11 cellular contexts compared by ENCODE assay signal in the genomic region with DNA sequence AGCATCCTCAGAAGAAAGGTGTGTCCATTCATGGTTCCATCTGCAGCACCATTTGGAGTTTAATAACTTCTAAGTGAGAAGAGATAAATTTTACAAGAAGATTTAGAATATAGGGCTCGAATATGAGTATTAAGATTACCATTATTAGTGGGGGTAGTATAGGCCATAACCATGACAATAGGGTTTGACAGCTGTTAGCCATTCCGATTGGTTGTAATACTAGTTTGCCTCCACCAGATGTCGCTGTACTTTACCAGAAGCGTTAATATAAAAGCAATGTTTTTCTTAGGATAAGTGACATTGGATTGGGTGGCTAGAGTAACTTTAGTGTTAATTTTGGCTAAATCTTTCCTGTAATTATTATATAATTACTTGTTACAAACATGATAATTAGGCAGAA.
DNase-seq lines count a peak whose midpoint lies in the region; ATAC-seq and TF ChIP-seq lines count a peak whose summit lies in the region.
"Had no signal": no experiment of that assay in that cellular context is flagged by ENCODE, and none has a peak within 500 bp of the region (broad histone marks: within the 10 kb centered on the region; RNA-seq: fewer than 3 reads in every experiment).

No MANE protein-coding gene starts in this region.

- CTCF ChIA-PET in AG04449 (lab: Yijun Ruan, JAX): no interaction called here
- CTCF ChIA-PET in Panc1 (lab: Charles Lee): no interaction called here

- H3K9me3 ChIP-seq in Panc1 (ENCODE audit: control insufficient read depth, insufficient read depth, low read depth, low read length) (peaks cover 4% of the 10 kb centered on the region; the same call in 1 of the 2 replicates), ovary (no peaks in the 10 kb centered on the region), GM23248 (ENCODE audit: low read depth) (no peaks in the 10 kb centered on the region)

- H3K27me3 ChIP-seq in Panc1 (ENCODE audit: control insufficient read depth, insufficient read depth, low read length) (no peaks in the 10 kb centered on the region), ovary (no peaks in the 10 kb centered on the region), GM23248 (replicated peaks; ENCODE audit: insufficient read depth) (no peaks in the 10 kb centered on the region)

- intact Hi-C loops in Panc1 (cut with micrococcal nuclease; ENCODE audit: unreplicated experiment) (no loop called here), ovary (cut with DNase I) (no loop called here)

- H4K20me1 ChIP-seq in GM23248 (ENCODE audit: insufficient read depth): no peaks in the 10 kb centered on the region

- no peak for TF ChIP-seq POLR2A in ovary (IDR thresholded peaks at IDR 0.05)

- no peak for ATAC-seq in Panc1
- ATAC-seq: left colon had no signal

- no peak overlapping the region for H2AFZ ChIP-seq in GM23248

- POLR2A ChIA-PET in AG04449 (lab: Yijun Ruan, JAX) (no interaction called here), Panc1 (lab: Charles Lee) (no interaction called here)

- no peaks in the 10 kb centered on the region for H3F3A ChIP-seq in GM23248 (ENCODE audit: insufficient read depth)

- H3K4me3 ChIP-seq in AG04449 (ENCODE audit: low read depth, low read length): no peak overlapping the region
- H3K4me3 ChIP-seq in GM12864 (ENCODE audit: low read depth, low read length): no peak overlapping the region
- H3K4me3 ChIP-seq in Panc1 (ENCODE audit: low read depth in 2 of 2, low read length in 2 of 2): no peak overlapping the region
- H3K4me3 ChIP-seq in fibroblast of villous mesenchyme (ENCODE audit: low read depth, low read length): no peak overlapping the region
- H3K4me3 ChIP-seq in ovary: no peak overlapping the region
- H3K4me3 ChIP-seq in GM23248: no peak overlapping the region

- no TSS peak for BruUV-seq in Panc1 (replicated peaks; lab: Mats Ljungman, UMichigan)

- no peak overlapping the region for H3K27ac ChIP-seq in Panc1 (ENCODE audit: low read length)
- no peak overlapping the region for H3K27ac ChIP-seq in ovary
- H3K27ac ChIP-seq in GM23248: no peak overlapping the region

- TF ChIP-seq EP300 in ovary (IDR thresholded peaks at IDR 0.05): no peak

- in situ Hi-C loops in Panc1 (cut with HindIII; ENCODE audit: low pct_unique_long_range_greater_than_20kb, low sequenced_read_pairs): no loop called here
- in situ Hi-C loops in GM23248 (cut with MboI): no loop called here

- H3K4me1 ChIP-seq in Panc1 (ENCODE audit: control insufficient read depth, insufficient read depth, low read length) (no peaks in the 10 kb centered on the region), ovary (ENCODE audit: insufficient read depth) (no peaks in the 10 kb centered on the region), GM23248 (ENCODE audit: insufficient read depth) (no peaks in the 10 kb centered on the region)

- no peaks in the 10 kb centered on the region for H3K79me2 ChIP-seq in GM23248 (ENCODE audit: insufficient read depth)

- H3K36me3 ChIP-seq in Panc1 (ENCODE audit: control insufficient read depth, insufficient read depth, low read length) (no peaks in the 10 kb centered on the region), ovary (no peaks in the 10 kb centered on the region), GM23248 (ENCODE audit: low read depth) (no peaks in the 10 kb centered on the region)

- DNase-seq in AG04449 (ENCODE audit: low read depth, low spot score) (no peak), GM12864 (ENCODE audit: low read depth) (no peak), Panc1 (ENCODE audit: low read depth, low spot score) (no peak), fibroblast of villous mesenchyme (ENCODE audit: low read depth) (no peak), ovary (no peak), GM23248 (no peak), cerebellum (ENCODE audit: low spot score) (no peak)
- DNase-seq in effector CD8-positive, alpha-beta T cell (lab: John Stamatoyannopoulos, UW): no peak
- DNase-seq: left colon; NCI-H1930; stimulated activated CD4-positive, alpha-beta T cell treated with anti-CD3 and anti-CD28 coated beads, Interleukin-4, amount 100 ng/mL, for 1 hour had no signal

- H3K9ac ChIP-seq in GM23248: no peak overlapping the region

- WGBS in ovary, 3 donors: 41 to 51% (median 42%) methylated on average over 4 of the region's 4 CpGs
- 7 to 13% methylated on average over 4 of the region's 4 CpGs for WGBS in GM23248 (ENCODE audit: low coverage in 1 of 2, low lambda C conversion rate in 2 of 2, missing lambda C conversion rate in 2 of 2), 2 experiments

- no peaks in the 10 kb centered on the region for H3K9me2 ChIP-seq in GM23248 (ENCODE audit: insufficient read depth)

- H3K4me2 ChIP-seq in GM23248 (ENCODE audit: unreplicated experiment): no peak overlapping the region

- TF ChIP-seq CTCF in AG04449 (IDR thresholded peaks at IDR 0.05; ENCODE audit: insufficient read depth, low read length, missing control alignments): peak; percentile 18
- TF ChIP-seq CTCF in GM12864 (IDR thresholded peaks at IDR 0.05; ENCODE audit: low read depth, low read length, missing control alignments): peak; percentile 53
- TF ChIP-seq CTCF in Panc1 (IDR thresholded peaks at IDR 0.05): peak; percentile 68; the same call in 1 of the 2 replicates
- TF ChIP-seq CTCF in fibroblast of villous mesenchyme (IDR thresholded peaks at IDR 0.05; ENCODE audit: insufficient read depth, low read depth, low read length): peak; percentile 52
- TF ChIP-seq CTCF in ovary (IDR thresholded peaks at IDR 0.05): no peak

Comparison
In these comparisons a context has a peak if more than half of its experiments do, and no peak if none do; other contexts are left out.
1. CTCF ChIP-seq: peak in AG04449 (single experiment), GM12864 (single experiment), Panc1 (single experiment) and fibroblast of villous mesenchyme (single experiment); none in ovary (0 of 3).